17 cellular contexts compared by ENCODE assay signal in genomic region chr3:14494279-14494972, GRCh38. TPM values are rescaled to one million over a fixed set of nuclear protein-coding genes. Genes with fewer than 3 reads are reported as not detected.
DNase-seq lines count a peak whose midpoint lies in the region; ATAC-seq and TF ChIP-seq lines count a peak whose summit lies in the region.
"Had no signal": no experiment of that assay in that cellular context is flagged by ENCODE, and none has a peak within 500 bp of the region (broad histone marks: within the 10 kb centered on the region; RNA-seq: fewer than 3 reads in every experiment).

No MANE protein-coding gene starts in this region.

- H3K27me3 Mint-ChIP-seq in chondrocyte (ENCODE audit: low read depth) = peaks cover 9% of the 10 kb centered on the region

- no peaks in the 10 kb centered on the region for H3K4me1 Mint-ChIP-seq in chondrocyte (ENCODE audit: low read depth)
- H3K4me1 Mint-ChIP-seq: CD14-positive monocyte had no signal

- no peaks in the 10 kb centered on the region for H3K79me2 ChIP-seq in osteoblast (ENCODE audit: insufficient read depth, low read length)

- H2AFZ ChIP-seq in osteoblast (ENCODE audit: low read length) = no peak overlapping the region

- H3K27ac ChIP-seq in osteoblast (ENCODE audit: low read depth, low read length) (no peak overlapping the region), upper lobe of right lung (no peak overlapping the region)
- H3K27ac ChIP-seq: 22Rv1 had no signal

- H3K4me1 ChIP-seq in osteoblast (ENCODE audit: insufficient read depth, low read length) (no peaks in the 10 kb centered on the region), upper lobe of right lung (no peaks in the 10 kb centered on the region)

- H3K27ac Mint-ChIP-seq in chondrocyte (ENCODE audit: unreplicated experiment) = no peak overlapping the region
- H3K27ac Mint-ChIP-seq: CD8-positive, alpha-beta T cell; H9 had no signal

- H3K27me3 ChIP-seq in osteoblast (ENCODE audit: insufficient read depth, low read length) (no peaks in the 10 kb centered on the region), upper lobe of right lung (no peaks in the 10 kb centered on the region)

- ATAC-seq in Right ventricle myocardium superior (ENCODE audit: poor library complexity) = no peak
- no peak for ATAC-seq in left cardiac atrium
- ATAC-seq in upper lobe of right lung = no peak
- no peak for ATAC-seq in HG02852 (IDR thresholded peaks at IDR 0.05; ENCODE audit: unreplicated experiment)
- ATAC-seq in GM21717 (IDR thresholded peaks at IDR 0.05; ENCODE audit: unreplicated experiment) = no peak
- ATAC-seq: CD8-positive, alpha-beta T cell had no signal

- no peak overlapping the region for H3K4me3 Mint-ChIP-seq in chondrocyte (ENCODE audit: unreplicated experiment)
- H3K4me3 Mint-ChIP-seq: CD14-positive monocyte; CD8-positive, alpha-beta T cell; H9 had no signal

- H3K9me3 ChIP-seq in osteoblast (ENCODE audit: low read depth, low read length) (no peaks in the 10 kb centered on the region), upper lobe of right lung (no peaks in the 10 kb centered on the region)

- DNase-seq in Right ventricle myocardium superior = peak; percentile 22
- DNase-seq in left cardiac atrium = no peak
- peak; percentile 78 for DNase-seq in chondrocyte (ENCODE audit: low spot score)
- DNase-seq in osteoblast (ENCODE audit: insufficient read length, low spot score, missing footprints) = peak; percentile 59
- DNase-seq in upper lobe of right lung = peak; percentile 43
- no peak for DNase-seq in stimulated activated CD4-positive, alpha-beta T cell treated with anti-CD3 and anti-CD28 coated beads, Interleukin-15, amount 100 ng/mL, for 24 hours
- DNase-seq: CD8-positive, alpha-beta T cell; COR-L47; DMS153; DND-41; GDM1; GOT3; H9 had no signal

- TF ChIP-seq CTCF in chondrocyte (IDR thresholded peaks at IDR 0.05) = no peak
- TF ChIP-seq CTCF in osteoblast (IDR thresholded peaks at IDR 0.05; ENCODE audit: extremely low read depth, low read depth, low read length) = no peak
- no peak for TF ChIP-seq CTCF in upper lobe of right lung (IDR thresholded peaks at IDR 0.05)

- H3K4me3 ChIP-seq in osteoblast (ENCODE audit: insufficient read depth, low read length) = no peak overlapping the region
- H3K4me3 ChIP-seq in upper lobe of right lung = no peak overlapping the region

- H3K36me3 ChIP-seq in osteoblast (ENCODE audit: insufficient read depth, low read length) (peaks cover 6% of the 10 kb centered on the region), upper lobe of right lung (peaks cover 1% of the 10 kb centered on the region)

- no peak overlapping the region for H3K4me2 ChIP-seq in osteoblast (ENCODE audit: insufficient read depth, low read length)

- peaks cover 3% of the 10 kb centered on the region for H3K9me3 Mint-ChIP-seq in chondrocyte (ENCODE audit: low read depth)
- H3K9me3 Mint-ChIP-seq: CD8-positive, alpha-beta T cell; H9 had no signal

- intact Hi-C loops in Right ventricle myocardium superior (cut with DNase I) (no loop called here), left cardiac atrium (cut with DNase I) (no loop called here), upper lobe of right lung (cut with DNase I) (no loop called here)

- H4K20me1 ChIP-seq in osteoblast (ENCODE audit: insufficient read depth, low read length) = no peaks in the 10 kb centered on the region

- H3K36me3 Mint-ChIP-seq in chondrocyte (ENCODE audit: low read depth) = peaks cover 5% of the 10 kb centered on the region

RNA-seq across cellular contexts. Expression of gene GRIP2, which starts 45.7 kb away (rescaled TPM):
- total RNA-seq in Right ventricle myocardium superior (40.1 TPM), left cardiac atrium (10 to 100 TPM; 18.2 to 19.8 TPM), chondrocyte (0.20 to 0.63 TPM in 2 of 3 replicates, not detected in the other), osteoblast (under 0.01 and 1.4 TPM in 2 replicates), upper lobe of right lung (0.52 TPM)
- total RNA-seq: CD8-positive, alpha-beta T cell had no signal

Comparison
In these comparisons a context has a peak if more than half of its experiments do, and no peak if none do; other contexts are left out.
1. DNase-seq: peak in Right ventricle myocardium superior (single experiment), chondrocyte (single experiment), osteoblast (single experiment) and upper lobe of right lung (single experiment); none in left cardiac atrium (single experiment) and stimulated activated CD4-positive, alpha-beta T cell treated with anti-CD3 and anti-CD28 coated beads, Interleukin-15, amount 100 ng/mL, for 24 hours (single experiment).